In the genomic region with DNA sequence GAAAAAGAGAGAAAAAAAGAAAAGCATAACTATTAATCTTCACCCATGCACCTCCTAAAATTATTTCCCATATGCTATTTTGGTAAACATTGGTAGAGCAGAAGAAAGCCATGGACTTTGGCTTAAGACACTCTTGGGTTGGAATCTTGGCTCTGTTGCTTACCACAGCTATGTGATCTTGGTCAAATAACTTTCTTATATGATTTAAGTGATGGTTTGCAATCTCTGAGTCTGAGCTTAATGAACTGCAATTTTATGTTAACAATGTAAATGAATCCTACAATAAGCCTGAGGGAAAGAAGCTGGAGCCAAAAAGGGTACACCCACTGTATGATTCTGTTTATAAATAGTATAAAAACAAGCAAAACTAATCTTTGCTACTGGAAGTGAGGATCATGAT, we compare ENCODE assay signal across 32 cellular contexts. TPM values are rescaled to one million over a fixed set of nuclear protein-coding genes. Genes with fewer than 3 reads are reported as not detected.
DNase-seq lines count a peak whose midpoint lies in the region; ATAC-seq and TF ChIP-seq lines count a peak whose summit lies in the region.
"Had no signal": no experiment of that assay in that cellular context is flagged by ENCODE, and none has a peak within 500 bp of the region (broad histone marks: within the 10 kb centered on the region; RNA-seq: fewer than 3 reads in every experiment).

No MANE protein-coding gene starts in this region.

- no peak overlapping the region for H3T11ph ChIP-seq in H9 (ENCODE audit: low read length)

- H3K27me3 Mint-ChIP-seq in H9 (ENCODE audit: low read depth) = no peaks in the 10 kb centered on the region; the same call in 1 of the 2 replicates
- no peaks in the 10 kb centered on the region for H3K27me3 Mint-ChIP-seq in stimulated activated naive CD8-positive, alpha-beta T cell treated with anti-CD3 and anti-CD28 coated beads, Interleukin-15, amount 100 ng/mL, for 72 hours
- H3K27me3 Mint-ChIP-seq: activated naive CD8-positive, alpha-beta T cell treated with anti-CD3 and anti-CD28 coated beads for 36 hours; stimulated activated memory B cell treated with anti-CD40 and anti-IgM and Interleukin-4, amounts not matched to agents 10 μg/mL and 1 μg/mL and 100 μg/mL, for 72 hours had no signal

- no peak overlapping the region for H3K56ac ChIP-seq in H9 (ENCODE audit: insufficient read length, low read depth, low read length)

- H3K9me3 Mint-ChIP-seq in H9 = no peaks in the 10 kb centered on the region
- H3K9me3 Mint-ChIP-seq in stimulated activated naive CD8-positive, alpha-beta T cell treated with anti-CD3 and anti-CD28 coated beads, Interleukin-15, amount 100 ng/mL, for 72 hours = no peaks in the 10 kb centered on the region
- H3K9me3 Mint-ChIP-seq: activated naive CD8-positive, alpha-beta T cell treated with anti-CD3 and anti-CD28 coated beads for 36 hours; IgD-negative memory B cell; memory B cell; nephron progenitor cell; stimulated activated memory B cell treated with anti-CD40 and anti-IgM and Interleukin-4, amounts not matched to agents 10 μg/mL and 1 μg/mL and 100 μg/mL, for 72 hours; type B pancreatic cell had no signal

- no peak overlapping the region for H3K4me2 ChIP-seq in H9 (ENCODE audit: insufficient read depth, insufficient read length, low read length)

- H4K5ac ChIP-seq in H9 (ENCODE audit: insufficient read length, low read depth, low read length) = no peak overlapping the region

- peaks cover 5 to 7% of the 10 kb centered on the region in 2 experiments for H3K4me1 Mint-ChIP-seq in H9
- H3K4me1 Mint-ChIP-seq in stimulated activated naive CD8-positive, alpha-beta T cell treated with anti-CD3 and anti-CD28 coated beads, Interleukin-15, amount 100 ng/mL, for 72 hours = peaks cover 11% of the 10 kb centered on the region
- H3K4me1 Mint-ChIP-seq: memory B cell; stimulated activated memory B cell treated with anti-CD40 and anti-IgM and Interleukin-4, amounts not matched to agents 10 μg/mL and 1 μg/mL and 100 μg/mL, for 72 hours had no signal

- no peaks in the 10 kb centered on the region for H3K9me3 ChIP-seq in H9 (ENCODE audit: control insufficient read depth, low read depth, low read length)
- H3K9me3 ChIP-seq: left lung, Peyer's patch had no signal

- H3K79me1 ChIP-seq in H9 (ENCODE audit: insufficient read depth, low read depth, low read length, poor library complexity, severe bottlenecking) = no peaks in the 10 kb centered on the region

- DNase-seq in AG20443 (ENCODE audit: low spot score) (peak; percentile 34), HFF-Myc (ENCODE audit: extremely low read depth, low read depth) (peak; percentile 4), astrocyte of the cerebellum (ENCODE audit: low read depth) (peak; percentile 63), fibroblast of the aortic adventitia (ENCODE audit: low read depth) (peak; percentile 68), NCI-H345 treated with DMSO at 0.1 percent for 48 hours (lab: John Stamatoyannopoulos, UW; ENCODE audit: unreplicated experiment) (no peak), H9 (no peak), C1 segment of cervical spinal cord (lab: John Stamatoyannopoulos, UW) (no peak)
- DNase-seq in stimulated activated naive CD8-positive, alpha-beta T cell treated with anti-CD3 and anti-CD28 coated beads, Interleukin-15, amount 100 ng/mL, for 72 hours = no peak
- DNase-seq: ACHN; activated CD4-positive, alpha-beta T cell treated with anti-CD3 and anti-CD28 coated beads for 48 hours; activated CD8-positive, alpha-beta memory T cell treated with anti-CD3 and anti-CD28 coated beads for 24 hours; activated effector memory CD4-positive, alpha-beta T cell treated with Interleukin-2 at 50 U/mL for 16 hours; activated naive CD8-positive, alpha-beta T cell treated with anti-CD3 and anti-CD28 coated beads for 36 hours; activated T-cell treated with anti-CD3 and anti-CD28 coated beads, Interleukin-2, amount 50 U/mL, for 1 hour; DMS79 treated with DMSO at 0.1 percent for 48 hours; dorsolateral prefrontal cortex; left lung; NCI-H1436 treated with DMSO at 0.1 percent for 48 hours; NCI-H446; NCI-H82; nephron progenitor cell; Peyer's patch; SIG-M5; substantia nigra; T1000 had no signal

- no peak overlapping the region for H3K27ac Mint-ChIP-seq in H9
- no peak overlapping the region for H3K27ac Mint-ChIP-seq in stimulated activated naive CD8-positive, alpha-beta T cell treated with anti-CD3 and anti-CD28 coated beads, Interleukin-15, amount 100 ng/mL, for 72 hours
- H3K27ac Mint-ChIP-seq: activated naive CD8-positive, alpha-beta T cell treated with anti-CD3 and anti-CD28 coated beads for 36 hours; brain; IgD-negative memory B cell; memory B cell; nephron progenitor cell; stimulated activated memory B cell treated with anti-CD40 and anti-IgM and Interleukin-4, amounts not matched to agents 10 μg/mL and 1 μg/mL and 100 μg/mL, for 72 hours; type B pancreatic cell had no signal

- H3K4ac ChIP-seq in H9 (ENCODE audit: low read depth, low read length) = no peak overlapping the region

- no peaks in the 10 kb centered on the region for H3K23me2 ChIP-seq in H9 (ENCODE audit: insufficient read length, low read depth, low read length, poor library complexity, severe bottlenecking)

- no peak overlapping the region for H3K14ac ChIP-seq in H9 (ENCODE audit: insufficient read depth, low read length)

- no peak overlapping the region for H3K27ac ChIP-seq in H9 (ENCODE audit: insufficient read length, low read depth, low read length)
- H3K27ac ChIP-seq: dorsolateral prefrontal cortex, left lung, Peyer's patch, skin epidermis had no signal

- H3K36me3 Mint-ChIP-seq in H9 (ENCODE audit: insufficient read depth in 1 of 3, low read depth in 3 of 3) = no peaks in the 10 kb centered on the region
- H3K36me3 Mint-ChIP-seq: activated naive CD8-positive, alpha-beta T cell treated with anti-CD3 and anti-CD28 coated beads for 36 hours; brain; IgD-negative memory B cell; memory B cell; stimulated activated memory B cell treated with anti-CD40 and anti-IgM and Interleukin-4, amounts not matched to agents 10 μg/mL and 1 μg/mL and 100 μg/mL, for 72 hours; type B pancreatic cell had no signal

- no peak overlapping the region for H4K8ac ChIP-seq in H9 (replicated peaks; ENCODE audit: insufficient read length, low read depth, low read length)

- H2BK120ac ChIP-seq in H9 (ENCODE audit: low read depth, low read length, poor library complexity, severe bottlenecking) = no peak overlapping the region

- no peaks in the 10 kb centered on the region for H3K27me3 ChIP-seq in H9 (ENCODE audit: insufficient read depth, low read length)
- H3K27me3 ChIP-seq: dorsolateral prefrontal cortex, left lung, Peyer's patch had no signal

- TF ChIP-seq CTCF in HFF-Myc (IDR thresholded peaks at IDR 0.05; ENCODE audit: low read depth, low read length, missing control alignments) = no peak
- TF ChIP-seq CTCF in astrocyte of the cerebellum (IDR thresholded peaks at IDR 0.05; ENCODE audit: low read depth, low read length, missing control alignments) = no peak
- no peak for TF ChIP-seq CTCF in fibroblast of the aortic adventitia (IDR thresholded peaks at IDR 0.05; ENCODE audit: insufficient read depth, low read length)
- no peak for TF ChIP-seq CTCF in H9 (conservative IDR thresholded peaks at IDR 0.05)

- no peak overlapping the region for H3K9ac ChIP-seq in H9 (ENCODE audit: extremely low read depth, insufficient read length, low read length)

- H2AFZ ChIP-seq in H9 (ENCODE audit: low read length) = no peak overlapping the region

- H3K4me1 ChIP-seq in H9 (ENCODE audit: insufficient read depth, low read length) = no peaks in the 10 kb centered on the region
- H3K4me1 ChIP-seq: left lung, Peyer's patch had no signal

- H2BK15ac ChIP-seq in H9 (ENCODE audit: low read depth, low read length) = no peak overlapping the region

- no peak overlapping the region for H3K4me3 Mint-ChIP-seq in H9
- H3K4me3 Mint-ChIP-seq in stimulated activated naive CD8-positive, alpha-beta T cell treated with anti-CD3 and anti-CD28 coated beads, Interleukin-15, amount 100 ng/mL, for 72 hours = no peak overlapping the region
- H3K4me3 Mint-ChIP-seq: activated naive CD8-positive, alpha-beta T cell treated with anti-CD3 and anti-CD28 coated beads for 36 hours; brain; IgD-negative memory B cell; memory B cell; nephron progenitor cell; stimulated activated memory B cell treated with anti-CD40 and anti-IgM and Interleukin-4, amounts not matched to agents 10 μg/mL and 1 μg/mL and 100 μg/mL, for 72 hours; type B pancreatic cell had no signal

- H2BK20ac ChIP-seq in H9 (ENCODE audit: low read depth, low read length, poor library complexity, severe bottlenecking) = no peak overlapping the region

- H3K79me2 ChIP-seq in H9 (ENCODE audit: insufficient read depth, low read length) = no peaks in the 10 kb centered on the region

- H4K91ac ChIP-seq in H9 (ENCODE audit: insufficient read length, low read depth, low read length) = no peak overlapping the region

- no peak for ATAC-seq in stimulated activated naive CD8-positive, alpha-beta T cell treated with anti-CD3 and anti-CD28 coated beads, Interleukin-15, amount 100 ng/mL, for 72 hours
- ATAC-seq: HCT116; left lung; stimulated activated memory B cell treated with anti-CD40 and anti-IgM and Interleukin-4, amounts not matched to agents 10 μg/mL and 1 μg/mL and 100 μg/mL, for 72 hours had no signal

- H3K18ac ChIP-seq in H9 (ENCODE audit: insufficient read length, low read depth, low read length) = no peak overlapping the region

- H4K20me1 ChIP-seq in H9 (ENCODE audit: control insufficient read depth, insufficient read depth, insufficient read length) = no peaks in the 10 kb centered on the region

- no peak overlapping the region for H2BK12ac ChIP-seq in H9 (ENCODE audit: insufficient read length, low read depth, low read length)

- in situ Hi-C loops in astrocyte of the cerebellum (cut with HindIII; ENCODE audit: low sequenced_read_pairs) = no loop called here

- H3K4me3 ChIP-seq in HFF-Myc (replicated peaks; ENCODE audit: low read depth, low read length) = no peak overlapping the region
- H3K4me3 ChIP-seq in astrocyte of the cerebellum (ENCODE audit: low read depth, low read length) = no peak overlapping the region
- no peak overlapping the region for H3K4me3 ChIP-seq in fibroblast of the aortic adventitia (ENCODE audit: low read depth, low read length)
- H3K4me3 ChIP-seq: dorsolateral prefrontal cortex, left lung, Peyer's patch, skin epidermis had no signal

- no peak overlapping the region for H2BK5ac ChIP-seq in H9 (ENCODE audit: insufficient read length, low read length)

- no peak overlapping the region for H2AK5ac ChIP-seq in H9 (ENCODE audit: insufficient read length, low read length)

- H3K23ac ChIP-seq in H9 (ENCODE audit: insufficient read length, low read depth, low read length) = no peak overlapping the region

RNA-seq across cellular contexts. Expression of a gene that starts 34.4 kb away (rescaled TPM):
- 15.8 and 32.2 TPM in 2 replicates for total RNA-seq in fibroblast of the aortic adventitia (ENCODE audit: low replicate concordance)
- 121 and 123 TPM in 2 replicates for total RNA-seq in H9 (2021)

Comparison
In these comparisons a context has a peak if more than half of its experiments do, and no peak if none do; other contexts are left out.
1. DNase-seq: peak in AG20443 (single experiment), HFF-Myc (single experiment), astrocyte of the cerebellum (single experiment) and fibroblast of the aortic adventitia (single experiment); none in NCI-H345 treated with DMSO at 0.1 percent for 48 hours (single experiment), H9 (single experiment), C1 segment of cervical spinal cord (0 of 14) and stimulated activated naive CD8-positive, alpha-beta T cell treated with anti-CD3 and anti-CD28 coated beads, Interleukin-15, amount 100 ng/mL, for 72 hours (0 of 2).